8 cellular contexts compared by ENCODE assay signal in genomic region chr12:58424735-58425379, GRCh38.
DNase-seq lines count a peak whose midpoint lies in the region; ATAC-seq lines count a peak whose summit lies in the region.

No MANE protein-coding gene starts in this region.

- ATAC-seq in GM18519 (IDR thresholded peaks at IDR 0.05; ENCODE audit: low FRiP score, unreplicated experiment) (peak; percentile 47), HG02763 (IDR thresholded peaks at IDR 0.05; ENCODE audit: unreplicated experiment) (peak; percentile 24)

- WGBS in mesodermal cell (ENCODE audit: insufficient coverage in 2 of 2), 2 experiments = 80 to 100% methylated on average over 1 of the region's 1 CpG

- DNase-seq in SJCRH30 (no peak), NCI-H128 (lab: John Stamatoyannopoulos, UW; ENCODE audit: unreplicated experiment) (no peak), DMS153 treated with DMSO at 0.1 percent for 48 hours (lab: John Stamatoyannopoulos, UW; ENCODE audit: unreplicated experiment) (no peak), DMS79 treated with DMSO at 0.1 percent for 48 hours (lab: John Stamatoyannopoulos, UW) (no peak), HuH-7 (ENCODE audit: low spot score) (no peak)

- H3K4me1 ChIP-seq in SJCRH30 (peaks cover 22% of the 10 kb centered on the region), mesodermal cell (ENCODE audit: control insufficient read depth, insufficient read depth, low read length, poor library complexity, severe bottlenecking) (peaks cover 23% of the 10 kb centered on the region)

- H3K4me3 ChIP-seq in SJCRH30 (peak overlapping the region; percentile 42), mesodermal cell (ENCODE audit: extremely low read depth, insufficient read depth, low read length, poor library complexity, severe bottlenecking) (peak overlapping the region; percentile 12)

- H3K27me3 ChIP-seq in SJCRH30 = peaks cover 47% of the 10 kb centered on the region

- H3K27ac ChIP-seq in SJCRH30 (peak overlapping the region; percentile 30; the same call in 1 of the 2 replicates), mesodermal cell (ENCODE audit: low read depth, low read length, severe bottlenecking) (peak overlapping the region; percentile 99)

- H3K36me3 ChIP-seq in SJCRH30 (no peaks in the 10 kb centered on the region), mesodermal cell (ENCODE audit: control insufficient read depth, insufficient read depth, low read length) (no peaks in the 10 kb centered on the region)

- H3K9me3 ChIP-seq in SJCRH30 (replicated peaks) (peaks cover 14% of the 10 kb centered on the region), mesodermal cell (ENCODE audit: control insufficient read depth, low read length) (peaks cover 22% of the 10 kb centered on the region)
